In genomic region chr1:25186608-25187007, GRCh38 we compare ENCODE assay signal across 22 cellular contexts. TPM values are rescaled to one million over a fixed set of nuclear protein-coding genes. Genes with fewer than 3 reads are reported as not detected.
A peak's percentile ranks its signal among the peaks of the same experiment; 100 is the strongest.
DNase-seq lines count a peak whose midpoint lies in the region; ATAC-seq, FAIRE-seq and TF ChIP-seq lines count a peak whose summit lies in the region.
"Had no signal": no experiment of that assay in that cellular context is flagged by ENCODE, and none has a peak within 500 bp of the region (broad histone marks: within the 10 kb centered on the region; RNA-seq: fewer than 3 reads in every experiment).

No MANE protein-coding gene starts in this region.

- H3K27me3 ChIP-seq in IMR-90 (ENCODE audit: control insufficient read depth, insufficient read depth, low read length) (peaks cover 29% of the 10 kb centered on the region), H1 (replicated peaks in 1 of 4; ENCODE audit: control insufficient read depth in 3 of 4, extremely low read depth in 1 of 4, insufficient read depth in 3 of 4, low read length in 3 of 4) (no peaks in the 10 kb centered on the region), PC-3 (ENCODE audit: low read length) (no peaks in the 10 kb centered on the region)

- dilution Hi-C loops in IMR-90 (cut with HindIII; ENCODE audit: low sequenced_read_pairs, unreplicated experiment) = no loop called here

- no CpG with 5 or more reads among the region's 6 CpGs for WGBS in IMR-90 (ENCODE audit: extremely low coverage in 2 of 2, insufficient read length in 1 of 2), 2 experiments
- 88% methylated on average over 6 of the region's 6 CpGs; no CpG with 5 or more reads in 1 of the 2 experiments for WGBS in H1 (ENCODE audit: extremely low coverage in 1 of 2, insufficient coverage in 1 of 2, insufficient read length in 1 of 2, insufficient replicate concordance in 2 of 2, low coverage in 1 of 2, low lambda C conversion rate in 2 of 2, missing lambda C conversion rate in 1 of 2), 2 experiments

- in situ Hi-C loops in IMR-90 (cut with MboI; ENCODE audit: low sequenced_read_pairs) = no loop called here

- H2AK9ac ChIP-seq in IMR-90 (replicated peaks; ENCODE audit: low read depth, low read length, poor library complexity) = no peak overlapping the region

- H2BK15ac ChIP-seq in IMR-90 (ENCODE audit: low read depth, low read length) (no peak overlapping the region), H1 (ENCODE audit: low read length) (no peak overlapping the region)

- H2BK20ac ChIP-seq in IMR-90 (ENCODE audit: low read depth, low read length) = no peak overlapping the region
- H2BK20ac ChIP-seq in H1 (ENCODE audit: low read length) = no peak overlapping the region

- H3K56ac ChIP-seq in IMR-90 (ENCODE audit: extremely low read depth, insufficient read depth, low read length) = no peak overlapping the region
- H3K56ac ChIP-seq in H1 (replicated peaks; ENCODE audit: insufficient read length, low read depth, low read length) = no peak overlapping the region

- H3K9me3 ChIP-seq in IMR-90 (ENCODE audit: control insufficient read depth, insufficient read depth, low read length) (no peaks in the 10 kb centered on the region), H1 (ENCODE audit: insufficient read depth in 2 of 2, low read depth in 1 of 2, low read length in 1 of 2) (no peaks in the 10 kb centered on the region), PC-3 (ENCODE audit: low read length) (no peaks in the 10 kb centered on the region)
- H3K9me3 ChIP-seq: A549; BLaER1 treated with 17β-estradiol and CSF1 and Interleukin-3, amounts not matched to agents 10 nM and 100 nM; Caco-2 had no signal

- H4K8ac ChIP-seq in IMR-90 (ENCODE audit: low read depth in 2 of 2, low read length in 2 of 2) (no peak overlapping the region), H1 (ENCODE audit: extremely low read depth, insufficient read depth, low read length) (no peak overlapping the region)

- H3K4me1 ChIP-seq in IMR-90 (ENCODE audit: control insufficient read depth, insufficient read depth, low read length) (peaks cover 2% of the 10 kb centered on the region; the same call in 1 of the 2 replicates), H1 (replicated peaks in 1 of 4; ENCODE audit: control insufficient read depth in 3 of 4, insufficient read depth in 4 of 4, low read length in 3 of 4) (no peaks in the 10 kb centered on the region), PC-3 (ENCODE audit: insufficient read depth, low read length) (no peaks in the 10 kb centered on the region)
- H3K4me1 ChIP-seq: A549; BLaER1 treated with 17β-estradiol and CSF1 and Interleukin-3, amounts not matched to agents 10 nM and 100 nM; Caco-2 had no signal

- TF ChIP-seq POLR2A in IMR-90 (IDR thresholded peaks at IDR 0.05; ENCODE audit: low read depth, low read length) = no peak
- TF ChIP-seq POLR2A in H1 (IDR thresholded peaks at IDR 0.05; ENCODE audit: control extremely low read depth in 1 of 2, low read depth in 2 of 2, low read length in 2 of 2) = no peak

- H3K36me3 ChIP-seq in IMR-90 (ENCODE audit: control insufficient read depth, insufficient read depth, low read length) (no peaks in the 10 kb centered on the region), H1 (ENCODE audit: control insufficient read depth in 2 of 4, insufficient read depth in 4 of 4, low read length in 3 of 4) (no peaks in the 10 kb centered on the region), PC-3 (ENCODE audit: low read depth, low read length) (no peaks in the 10 kb centered on the region)
- H3K36me3 ChIP-seq: BLaER1 treated with 17β-estradiol and CSF1 and Interleukin-3, amounts not matched to agents 10 nM and 100 nM had no signal

- H3K36me3 Mint-ChIP-seq in nephron (ENCODE audit: low read depth) = no peaks in the 10 kb centered on the region
- H3K36me3 Mint-ChIP-seq: CD8-positive, alpha-beta T cell had no signal

- no peak for TF ChIP-seq EP300 in H1 (IDR thresholded peaks at IDR 0.05; ENCODE audit: borderline replicate concordance in 1 of 2, low read depth in 2 of 2, low read length in 2 of 2)

- no peak overlapping the region for H3K27ac ChIP-seq in IMR-90 (ENCODE audit: insufficient read depth, low read length)
- no peak overlapping the region for H3K27ac ChIP-seq in H1 (ENCODE audit: low read depth, low read length)
- no peak overlapping the region for H3K27ac ChIP-seq in PC-3 (ENCODE audit: low read length)
- H3K27ac ChIP-seq: 22Rv1; A549; BLaER1 treated with 17β-estradiol and CSF1 and Interleukin-3, amounts not matched to agents 10 nM and 100 nM; C4-2B had no signal

- H4K5ac ChIP-seq in IMR-90 (ENCODE audit: low read depth, low read length) = no peak overlapping the region
- H4K5ac ChIP-seq in H1 (ENCODE audit: insufficient read length, low read depth, low read length) = no peak overlapping the region

- no peak for FAIRE-seq in H1 (lab: Jason Lieb, UNC)
- FAIRE-seq: A549, D721Med, G401.6, GM12891, GM19239 had no signal

- H3K18ac ChIP-seq in IMR-90 (ENCODE audit: low read depth, low read length) (no peak overlapping the region), H1 (ENCODE audit: extremely low read depth, low read length) (no peak overlapping the region)

- no peaks in the 10 kb centered on the region for H3K9me2 ChIP-seq in PC-3 (replicated peaks; ENCODE audit: low read length)

- POLR2A ChIA-PET in IMR-90 (lab: Charles Lee; ENCODE audit: unreplicated experiment) = no interaction called here
- POLR2A ChIA-PET in H1 (lab: Charles Lee; ENCODE audit: partially characterized antibody) = no interaction called here
- POLR2A ChIA-PET in PC-3 (lab: Charles Lee; ENCODE audit: unreplicated experiment) = no interaction called here

- H3K4ac ChIP-seq in IMR-90 (ENCODE audit: low read depth, low read length) = no peak overlapping the region
- H3K4ac ChIP-seq in H1 (replicated peaks; ENCODE audit: insufficient read length, low read depth, low read length) = no peak overlapping the region

- no peak overlapping the region for H3K23ac ChIP-seq in IMR-90 (ENCODE audit: low read depth, low read length)
- H3K23ac ChIP-seq in H1 (ENCODE audit: insufficient read length) = no peak overlapping the region

- H3K4me3 ChIP-seq in IMR-90 (ENCODE audit: insufficient read depth, low read depth, low read length) (no peak overlapping the region), H1 (ENCODE audit: extremely low read depth in 1 of 4, insufficient read depth in 2 of 4, low read depth in 3 of 4, low read length in 4 of 4) (no peak overlapping the region), PC-3 (ENCODE audit: low read length) (no peak overlapping the region)
- H3K4me3 ChIP-seq: A549; BLaER1 treated with 17β-estradiol and CSF1 and Interleukin-3, amounts not matched to agents 10 nM and 100 nM had no signal

- H2BK5ac ChIP-seq in IMR-90 (ENCODE audit: low read depth, low read length, poor library complexity, severe bottlenecking) (no peak overlapping the region), H1 (ENCODE audit: low read depth, low read length) (no peak overlapping the region)

- H3K9me3 Mint-ChIP-seq in nephron = no peaks in the 10 kb centered on the region
- H3K9me3 Mint-ChIP-seq: CD4-positive, alpha-beta T cell; CD8-positive, alpha-beta T cell had no signal

- H3K79me2 ChIP-seq in H1 (ENCODE audit: control insufficient read depth in 1 of 2, insufficient read depth in 2 of 2, low read length in 2 of 2) (no peaks in the 10 kb centered on the region), PC-3 (ENCODE audit: low read length) (no peaks in the 10 kb centered on the region)

- H4K20me1 ChIP-seq in IMR-90 (ENCODE audit: insufficient read depth, low read length) (no peaks in the 10 kb centered on the region), H1 (replicated peaks in 1 of 2; ENCODE audit: control insufficient read depth in 1 of 2, insufficient read depth in 2 of 2, low read length in 2 of 2) (no peaks in the 10 kb centered on the region), PC-3 (ENCODE audit: low read length) (no peaks in the 10 kb centered on the region)

- peak overlapping the region; percentile 6 to 48 (median 19) for H3K4me3 Mint-ChIP-seq in nephron
- H3K4me3 Mint-ChIP-seq: B cell; CD4-positive, alpha-beta T cell; CD8-positive, alpha-beta T cell had no signal

- H3K79me1 ChIP-seq in IMR-90 (ENCODE audit: low read depth in 1 of 2, low read length in 2 of 2) (no peaks in the 10 kb centered on the region), H1 (ENCODE audit: low read depth, low read length) (no peaks in the 10 kb centered on the region)

- H2BK120ac ChIP-seq in IMR-90 (ENCODE audit: low read depth, low read length) (no peak overlapping the region), H1 (replicated peaks; ENCODE audit: low read depth, low read length) (no peak overlapping the region)

- no peak for ATAC-seq in IMR-90 (ENCODE audit: low read depth)
- ATAC-seq in PC-3 = no peak
- ATAC-seq: A549; CD8-positive, alpha-beta T cell had no signal

- H3K9me1 ChIP-seq in IMR-90 (ENCODE audit: insufficient read depth, low read length) = no peaks in the 10 kb centered on the region

- TF ChIP-seq CTCF in IMR-90 (conservative IDR thresholded peaks at IDR 0.05; ENCODE audit: low read depth, low read length) (no peak), H1 (IDR thresholded peaks at IDR 0.05; ENCODE audit: control extremely low read depth in 1 of 3, insufficient read depth in 1 of 3, low read depth in 1 of 3, low read length in 3 of 3) (no peak), nephron (IDR thresholded peaks at IDR 0.05; ENCODE audit: unreplicated experiment in 3 of 3) (no peak), PC-3 (conservative IDR thresholded peaks at IDR 0.05; ENCODE audit: low read depth, low read length) (no peak)

- intact Hi-C loops in IMR-90 (cut with micrococcal nuclease) = no loop called here
- intact Hi-C loops in PC-3 (cut with micrococcal nuclease) = no loop called here

- CTCF ChIA-PET in IMR-90 (lab: Yijun Ruan, JAX) (interaction anchor here (0.5 kb wide), 1 partner anchor 503 kb away, joined by 3 read pairs; no protein-coding TSS in a partner anchor), H1 (lab: Charles Lee; ENCODE audit: partially characterized antibody) (interaction anchor here (0.6 kb wide), 1 partner anchor 20 kb away, joined by 3 read pairs; no protein-coding TSS in a partner anchor), PC-3 (lab: Charles Lee) (no interaction called here)

- H2BK12ac ChIP-seq in H1 (ENCODE audit: low read depth, low read length) = no peak overlapping the region

- no peaks in the 10 kb centered on the region for H3K23me2 ChIP-seq in H1 (ENCODE audit: low read depth, low read length)

- peaks cover 39% of the 10 kb centered on the region for H3K4me1 Mint-ChIP-seq in nephron
- H3K4me1 Mint-ChIP-seq: B cell had no signal

- H4K91ac ChIP-seq in IMR-90 (ENCODE audit: insufficient read depth, low read depth, low read length) (no peak overlapping the region), H1 (replicated peaks; ENCODE audit: insufficient read length, low read length) (no peak overlapping the region)

- H3K4me2 ChIP-seq in IMR-90 (ENCODE audit: low read depth, low read length) (no peak overlapping the region), H1 (ENCODE audit: insufficient read depth in 1 of 2, low read depth in 2 of 2, low read length in 2 of 2) (no peak overlapping the region), PC-3 (ENCODE audit: low read length) (no peak overlapping the region)
- H3K4me2 ChIP-seq: A549; BLaER1 treated with 17β-estradiol and CSF1 and Interleukin-3, amounts not matched to agents 10 nM and 100 nM had no signal

- DNase-seq in IMR-90 = no peak
- DNase-seq in H1 (ENCODE audit: low read depth in 1 of 2, low spot score in 2 of 2) = no peak
- DNase-seq in activated naive CD4-positive, alpha-beta T cell treated with anti-CD3 and anti-CD28 coated beads, Interleukin-2, amount 50 U/mL, for 16 hours = no peak
- DNase-seq in PC-3 = no peak
- no peak for DNase-seq in effector CD4-positive, alpha-beta T cell
- DNase-seq: AML-193; Caco-2; Calu3; CD4-positive, alpha-beta T cell; CD8-positive, alpha-beta T cell; DMS79 treated with DMSO at 0.1 percent for 48 hours; GF-D8 had no signal

- H3K27me3 Mint-ChIP-seq in nephron (ENCODE audit: low read depth) = peaks cover 48% of the 10 kb centered on the region
- H3K27me3 Mint-ChIP-seq: CD4-positive, alpha-beta T cell had no signal

- H2AFZ ChIP-seq in IMR-90 (replicated peaks; ENCODE audit: low read length, poor library complexity) (peak overlapping the region; percentile 63), H1 (ENCODE audit: low read length) (0 out of 2 replicates have a peak overlapping the region, but pooled peaks have one; percentile 51), PC-3 (ENCODE audit: low read length) (no peak overlapping the region)

- H3K27ac Mint-ChIP-seq in nephron = peak overlapping the region; percentile 68 to 96 (median 86)
- H3K27ac Mint-ChIP-seq: B cell; CD4-positive, alpha-beta T cell; CD8-positive, alpha-beta T cell had no signal

- BruUV-seq in IMR-90 (replicated peaks; lab: Mats Ljungman, UMichigan) = no TSS peak
- no TSS peak for BruUV-seq in PC-3 (replicated peaks; lab: Mats Ljungman, UMichigan)

- H3K9ac ChIP-seq in IMR-90 (ENCODE audit: low read depth, low read length) = no peak overlapping the region
- no peak overlapping the region for H3K9ac ChIP-seq in H1 (replicated peaks in 1 of 4; ENCODE audit: extremely low read depth in 1 of 4, low read depth in 3 of 4, low read length in 3 of 4)
- H3K9ac ChIP-seq in PC-3 (ENCODE audit: low read length) = no peak overlapping the region
- H3K9ac ChIP-seq: BLaER1 treated with 17β-estradiol and CSF1 and Interleukin-3, amounts not matched to agents 10 nM and 100 nM had no signal

- H3K14ac ChIP-seq in IMR-90 (replicated peaks; ENCODE audit: low read depth, low read length) = no peak overlapping the region
- no peak overlapping the region for H3K14ac ChIP-seq in H1 (ENCODE audit: insufficient read length)

- H2AK5ac ChIP-seq in IMR-90 (ENCODE audit: low read depth, low read length) (no peak overlapping the region), H1 (ENCODE audit: low read depth, low read length) (no peak overlapping the region)

- no peaks in the 10 kb centered on the region for H3F3A ChIP-seq in PC-3 (ENCODE audit: low read length, unreplicated experiment)

- TF ChIP-seq RAD21 in IMR-90 (IDR thresholded peaks at IDR 0.05; ENCODE audit: low read length) (no peak), H1 (IDR thresholded peaks at IDR 0.05 in 1 of 2, conservative IDR thresholded peaks at IDR 0.05 in 1 of 2; ENCODE audit: low read depth in 2 of 2, low read length in 2 of 2) (no peak)

RNA-seq across cellular contexts. Expression of gene SYF2, which starts 45.7 kb away (rescaled TPM):
- total RNA-seq in IMR-90 (2012; rRNA removed) (8.6 and 22.2 TPM in 2 replicates), PC-3 (2014; rRNA removed) (29.8 and 31.0 TPM in 2 replicates)
- polyA plus RNA-seq in IMR-90 (2012; rRNA removed) (16.8 and 19.5 TPM in 2 replicates), H1 (2011; rRNA removed) (5.6 and 7.5 TPM in 2 replicates)
- 1.9 and 2.6 TPM in 2 replicates for polyA plus RNA-seq in IMR-90 (2012; cell fraction: cytosol; rRNA removed)
- 0.99 and 6.8 TPM in 2 replicates for polyA plus RNA-seq in IMR-90 (2012; cell fraction: nucleus; rRNA removed; ENCODE audit: low replicate concordance)
- 27.0 and 33.0 TPM in 2 replicates for total RNA-seq in H1 (2021; fragmentation: NEBNext Ultra II Directional; extraction: Animal tissue kit (Norgen Biotek cat#: 25700))
- 18.7 TPM for polyA plus RNA-seq in H1 (2011; cell fraction: cytosol; rRNA removed)
- polyA plus RNA-seq in H1 (2011; cell fraction: nucleus; rRNA removed) = 3.3 TPM
- 25.4 to 44.2 TPM (median 29.6 TPM) in 4 replicates for polyA plus RNA-seq in H1 (2012, experiment 1 of 2)
- 8.1 TPM for polyA plus RNA-seq in H1 (2012, experiment 2 of 2)
- polyA plus RNA-seq in H1 (2013, experiment 1 of 2) = 49.2 TPM
- polyA plus RNA-seq in H1 (2013, experiment 2 of 2) = 48.2 TPM
- 3.8 and 4.2 TPM in 2 replicates for polyA minus RNA-seq in H1 (2011; rRNA and poly(A)+ RNA removed)
- 6.1 TPM for polyA minus RNA-seq in H1 (2011; cell fraction: cytosol; rRNA and poly(A)+ RNA removed)
- 6.8 TPM for polyA minus RNA-seq in H1 (2011; cell fraction: nucleus; rRNA and poly(A)+ RNA removed)
